8 cellular contexts compared by ENCODE assay signal in genomic region chr11:62081378-62082291, GRCh38. TPM values are rescaled to one million over a fixed set of nuclear protein-coding genes. Genes with fewer than 3 reads are reported as not detected.
DNase-seq lines count a peak whose midpoint lies in the region; ATAC-seq and TF ChIP-seq lines count a peak whose summit lies in the region.

No MANE protein-coding gene starts in this region.

- H3K79me2 ChIP-seq in parathyroid adenoma = no peaks in the 10 kb centered on the region

- 11% methylated on average over 16 of the region's 16 CpGs for WGBS in thymus

- TF ChIP-seq POLR2A in NB4 (IDR thresholded peaks at IDR 0.05; ENCODE audit: extremely low read depth, insufficient read length) = no peak

- H3K36me3 ChIP-seq in parathyroid adenoma (ENCODE audit: control insufficient read depth, insufficient read depth, low read length) (no peaks in the 10 kb centered on the region), thymus (ENCODE audit: control insufficient read depth, insufficient read depth) (no peaks in the 10 kb centered on the region)

- H3K9ac ChIP-seq in parathyroid adenoma = no peak overlapping the region

- DNase-seq in EH (ENCODE audit: low read depth) (peak; percentile 69), NB4 (ENCODE audit: low read depth) (peak; percentile 74), SK-N-DZ (ENCODE audit: low spot score) (peak; percentile 45), globus pallidus (ENCODE audit: low spot score) (peak; percentile 85)
- DNase-seq in activated gamma-delta T cell treated with anti-CD3 and anti-CD28 coated beads, Interleukin-2, amount 50 U/mL, for 16 hours (ENCODE audit: low read depth) = peak; percentile 68

- H3K27me3 ChIP-seq in parathyroid adenoma (ENCODE audit: control insufficient read depth, insufficient read depth, low read length) (no peaks in the 10 kb centered on the region), thymus (ENCODE audit: control insufficient read depth, insufficient read depth) (no peaks in the 10 kb centered on the region)

- H3K4me1 ChIP-seq in parathyroid adenoma (no peaks in the 10 kb centered on the region), thymus (ENCODE audit: control insufficient read depth, insufficient read depth, low read length) (no peaks in the 10 kb centered on the region)

- H3K27ac ChIP-seq in parathyroid adenoma = no peak overlapping the region
- peak overlapping the region; percentile 12 for H3K27ac ChIP-seq in thymus (ENCODE audit: low read depth)

- peak; percentile 72 for TF ChIP-seq CTCF in NB4 (IDR thresholded peaks at IDR 0.05; ENCODE audit: low read depth, low read length)
- peak; percentile 81 for TF ChIP-seq CTCF in parathyroid adenoma (IDR thresholded peaks at IDR 0.05)

- no peaks in the 10 kb centered on the region for H3K9me3 ChIP-seq in parathyroid adenoma (ENCODE audit: control insufficient read depth, low read length)
- H3K9me3 ChIP-seq in thymus (ENCODE audit: control insufficient read depth) = no peaks in the 10 kb centered on the region

- H3K4me3 ChIP-seq in NB4 (ENCODE audit: low read depth, low read length) (no peak overlapping the region), parathyroid adenoma (ENCODE audit: low read depth, low read length) (no peak overlapping the region), thymus (ENCODE audit: low read length) (no peak overlapping the region)

- no peak for ATAC-seq in GM21529 (IDR thresholded peaks at IDR 0.05; ENCODE audit: unreplicated experiment)

- H2AFZ ChIP-seq in parathyroid adenoma = no peak overlapping the region

- no peak overlapping the region for H3K4me2 ChIP-seq in parathyroid adenoma (ENCODE audit: low read length)

RNA-seq across cellular contexts. Expression of gene INCENP, which starts 42.2 kb away (rescaled TPM):
- 69.9 and 74.7 TPM in 2 replicates for polyA plus RNA-seq in SK-N-DZ (2014; cell fraction: cytosol; rRNA removed)
- 102 TPM in 2 replicates for polyA plus RNA-seq in SK-N-DZ (2014; cell fraction: nucleus; rRNA removed)
- 5.2 TPM for polyA plus RNA-seq in thymus
